ENCODE assay signal across 10 cellular contexts in the genomic region with DNA sequence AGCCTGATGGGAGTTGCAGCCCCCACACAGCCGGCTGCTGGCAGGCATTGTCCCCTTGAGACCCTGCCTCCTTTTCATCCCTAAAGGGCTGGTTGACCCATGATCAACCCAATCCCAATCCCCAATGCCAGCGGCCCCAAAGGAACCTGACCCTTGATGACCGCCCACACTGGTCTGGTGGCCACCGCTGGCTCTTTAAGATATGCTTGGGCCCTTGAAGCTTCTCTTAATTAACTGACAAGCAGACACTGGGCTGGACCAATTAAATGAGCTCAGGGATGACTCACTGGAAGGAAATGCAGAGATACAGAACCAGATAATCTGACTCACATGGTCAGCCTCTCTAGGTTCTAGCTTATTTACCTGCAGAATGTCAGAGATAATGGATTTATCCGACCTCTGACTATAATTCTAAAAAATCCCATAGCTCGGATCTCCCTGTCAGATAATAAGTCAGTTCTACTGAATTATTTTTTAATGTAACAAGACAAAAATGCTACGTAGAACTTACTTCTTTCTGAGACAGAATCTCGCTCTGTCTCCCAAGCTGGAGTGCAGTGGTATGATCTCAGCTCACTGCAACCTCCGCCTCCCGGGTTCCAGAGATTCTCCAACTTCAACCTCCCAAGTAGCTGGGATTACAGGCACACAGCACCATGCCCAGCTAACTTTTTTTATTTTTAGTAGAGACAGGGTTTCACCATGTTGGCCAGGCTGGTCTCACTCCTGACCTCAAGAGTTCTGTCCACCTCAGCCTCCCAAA.
A peak's percentile ranks its signal among the peaks of the same experiment; 100 is the strongest.
DNase-seq lines count a peak whose midpoint lies in the region; ATAC-seq and TF ChIP-seq lines count a peak whose summit lies in the region.
"Had no signal": no experiment of that assay in that cellular context is flagged by ENCODE, and none has a peak within 500 bp of the region (broad histone marks: within the 10 kb centered on the region; RNA-seq: fewer than 3 reads in every experiment).

No MANE protein-coding gene starts in this region.

- ATAC-seq in activated CD4-positive, CD25-positive, alpha-beta regulatory T cell treated with anti-CD3 and anti-CD28 coated beads, Interleukin-2, amount 50 U/mL, for 24 hours: peak; percentile 48 to 62
- ATAC-seq in stimulated activated naive CD8-positive, alpha-beta T cell treated with anti-CD3 and anti-CD28 coated beads, Interleukin-15, Interleukin-2, amounts not matched to agents 100 U/mL and 50 U/mL, for 24 hours: peak; percentile 57
- ATAC-seq in GM21526 (IDR thresholded peaks at IDR 0.05; ENCODE audit: low FRiP score, unreplicated experiment) (no peak), GM18505 (IDR thresholded peaks at IDR 0.05; ENCODE audit: unreplicated experiment) (no peak), HG03565 (IDR thresholded peaks at IDR 0.05; ENCODE audit: unreplicated experiment) (no peak)

- TF ChIP-seq CTCF in fibroblast of pulmonary artery (IDR thresholded peaks at IDR 0.05; ENCODE audit: low read length, missing control alignments): no peak

- no peak overlapping the region for H3K4me3 ChIP-seq in fibroblast of pulmonary artery (replicated peaks; ENCODE audit: low read depth, low read length)

- no peak for DNase-seq in activated CD4-positive, CD25-positive, alpha-beta regulatory T cell treated with anti-CD3 and anti-CD28 coated beads, Interleukin-2, amount 50 U/mL, for 72 hours
- DNase-seq in SW480 (ENCODE audit: low spot score): peak; percentile 75
- DNase-seq in fibroblast of pulmonary artery (ENCODE audit: low read depth): peak; percentile 60
- DNase-seq in stimulated activated naive CD8-positive, alpha-beta T cell treated with anti-CD3 and anti-CD28 coated beads, Interleukin-15, Interleukin-2, amounts not matched to agents 100 U/mL and 50 U/mL, for 24 hours: no peak
- DNase-seq: aorta, C1 segment of cervical spinal cord had no signal

- no peak for TF ChIP-seq POLR2A in GM18505 (IDR thresholded peaks at IDR 0.05; ENCODE audit: borderline replicate concordance, extremely low read depth, insufficient read depth, insufficient read length)

Comparison
In these comparisons a context has a peak if more than half of its experiments do, and no peak if none do; other contexts are left out.
1. ATAC-seq: peak in activated CD4-positive, CD25-positive, alpha-beta regulatory T cell treated with anti-CD3 and anti-CD28 coated beads, Interleukin-2, amount 50 U/mL, for 24 hours (2 of 2) and stimulated activated naive CD8-positive, alpha-beta T cell treated with anti-CD3 and anti-CD28 coated beads, Interleukin-15, Interleukin-2, amounts not matched to agents 100 U/mL and 50 U/mL, for 24 hours (single experiment); none in GM21526 (single experiment), GM18505 (single experiment) and HG03565 (single experiment).
2. DNase-seq: peak in SW480 (single experiment) and fibroblast of pulmonary artery (single experiment); none in activated CD4-positive, CD25-positive, alpha-beta regulatory T cell treated with anti-CD3 and anti-CD28 coated beads, Interleukin-2, amount 50 U/mL, for 72 hours (single experiment) and stimulated activated naive CD8-positive, alpha-beta T cell treated with anti-CD3 and anti-CD28 coated beads, Interleukin-15, Interleukin-2, amounts not matched to agents 100 U/mL and 50 U/mL, for 24 hours (single experiment).